9 cellular contexts compared by ENCODE assay signal in genomic region chr6:167046861-167047495, GRCh38. TPM values are rescaled to one million over a fixed set of nuclear protein-coding genes. Genes with fewer than 3 reads are reported as not detected.
DNase-seq lines count a peak whose midpoint lies in the region; ATAC-seq and TF ChIP-seq lines count a peak whose summit lies in the region.
"Had no signal": no experiment of that assay in that cellular context is flagged by ENCODE, and none has a peak within 500 bp of the region (broad histone marks: within the 10 kb centered on the region; RNA-seq: fewer than 3 reads in every experiment).

No MANE protein-coding gene starts in this region.

- CTCF ChIA-PET in Calu3 (lab: Charles Lee): no interaction called here

- ATAC-seq in GM21390 (IDR thresholded peaks at IDR 0.05; ENCODE audit: unreplicated experiment) (peak; percentile 41), HG03175 (IDR thresholded peaks at IDR 0.05; ENCODE audit: unreplicated experiment) (peak; percentile 0)

- H3K9me3 Mint-ChIP-seq in Calu3 (ENCODE audit: low read depth, unreplicated experiment): no peaks in the 10 kb centered on the region

- H3K4me3 ChIP-seq in GM06990 (replicated peaks; ENCODE audit: low read depth, low read length) (no peak overlapping the region), prostate gland (no peak overlapping the region)
- H3K4me3 ChIP-seq in effector memory CD4-positive, alpha-beta T cell (ENCODE audit: insufficient read depth, low read depth, low read length, poor library complexity, severe bottlenecking): no peak overlapping the region

- H3K27ac ChIP-seq in effector memory CD4-positive, alpha-beta T cell (ENCODE audit: insufficient read depth, low read length, poor library complexity, severe bottlenecking): peak overlapping the region; percentile 61
- H3K27ac ChIP-seq in prostate gland: no peak overlapping the region

- H3K36me3 ChIP-seq in GM06990 (ENCODE audit: control insufficient read depth, insufficient read depth, low read length) (no peaks in the 10 kb centered on the region; the same call in 1 of the 2 replicates), prostate gland (no peaks in the 10 kb centered on the region)
- H3K36me3 ChIP-seq in effector memory CD4-positive, alpha-beta T cell (ENCODE audit: control insufficient read depth, insufficient read depth, low read length): no peaks in the 10 kb centered on the region

- no peaks in the 10 kb centered on the region for H3K27me3 Mint-ChIP-seq in Calu3 (ENCODE audit: unreplicated experiment)

- peaks cover 14% of the 10 kb centered on the region for H3K36me3 Mint-ChIP-seq in Calu3 (ENCODE audit: insufficient read depth, unreplicated experiment)

- H3K27ac Mint-ChIP-seq in Calu3 (ENCODE audit: unreplicated experiment): no peak overlapping the region

- no peaks in the 10 kb centered on the region for H3K9me3 ChIP-seq in effector memory CD4-positive, alpha-beta T cell (ENCODE audit: control insufficient read depth, low read length)
- no peaks in the 10 kb centered on the region for H3K9me3 ChIP-seq in prostate gland

- H3K27me3 ChIP-seq in GM06990 (replicated peaks; ENCODE audit: control insufficient read depth, insufficient read depth, low read length) (no peaks in the 10 kb centered on the region), prostate gland (replicated peaks; ENCODE audit: insufficient read depth) (no peaks in the 10 kb centered on the region)
- no peaks in the 10 kb centered on the region for H3K27me3 ChIP-seq in effector memory CD4-positive, alpha-beta T cell (replicated peaks; ENCODE audit: control insufficient read depth, insufficient read depth, low read length, poor library complexity, severe bottlenecking)

- TF ChIP-seq CTCF in GM06990 (IDR thresholded peaks at IDR 0.05; ENCODE audit: insufficient read depth, low read length, poor library complexity, severe bottlenecking) (peak; percentile 32), Calu3 (IDR thresholded peaks at IDR 0.05; ENCODE audit: unreplicated experiment) (no peak), prostate gland (IDR thresholded peaks at IDR 0.05) (no peak)

- DNase-seq in GM06990 (ENCODE audit: extremely low read depth, insufficient read length) (peak; percentile 32), Calu3 (no peak), SK-N-DZ (ENCODE audit: low spot score) (no peak), prostate gland (ENCODE audit: low spot score) (no peak), MV-4-11 (lab: John Stamatoyannopoulos, UW) (no peak)
- DNase-seq in effector memory CD4-positive, alpha-beta T cell: no peak
- DNase-seq: occipital lobe had no signal

- TF ChIP-seq POLR2A in prostate gland (IDR thresholded peaks at IDR 0.05): no peak

- peaks cover 26% of the 10 kb centered on the region for H3K4me1 ChIP-seq in effector memory CD4-positive, alpha-beta T cell (ENCODE audit: control insufficient read depth, insufficient read depth, low read length, poor library complexity, severe bottlenecking)
- H3K4me1 ChIP-seq in prostate gland (replicated peaks): no peaks in the 10 kb centered on the region

- H3K4me1 Mint-ChIP-seq in Calu3 (ENCODE audit: low read depth, unreplicated experiment): no peaks in the 10 kb centered on the region

- 81% methylated on average over 8 of the region's 8 CpGs for WGBS in prostate gland

- intact Hi-C loops in Calu3 (cut with micrococcal nuclease; ENCODE audit: unreplicated experiment) (no loop called here), prostate gland (cut with DNase I) (no loop called here)

- BruUV-seq in Calu3 (replicated peaks; lab: Mats Ljungman, UMichigan): no TSS peak

- no peak overlapping the region for H3K4me3 Mint-ChIP-seq in Calu3 (ENCODE audit: low read depth, unreplicated experiment)

RNA-seq across cellular contexts. Expression of gene CEP43, which starts 47.8 kb away (rescaled TPM):
- total RNA-seq in Calu3 (2022) (28.3 and 34.9 TPM in 2 replicates), prostate gland (10 to 100 TPM; 13.3 to 25.7 TPM)
- polyA plus RNA-seq in SK-N-DZ (2014; cell fraction: cytosol; rRNA removed): 33.1 and 38.1 TPM in 2 replicates
- 48.7 and 63.1 TPM in 2 replicates for polyA plus RNA-seq in SK-N-DZ (2014; cell fraction: nucleus; rRNA removed)
